Comparison of ENCODE assay signal across 15 cellular contexts in genomic region chr10:6221971-6222751, GRCh38. TPM values are rescaled to one million over a fixed set of nuclear protein-coding genes. Genes with fewer than 3 reads are reported as not detected.
DNase-seq lines count a peak whose midpoint lies in the region; ATAC-seq and TF ChIP-seq lines count a peak whose summit lies in the region.
"Had no signal": no experiment of that assay in that cellular context is flagged by ENCODE, and none has a peak within 500 bp of the region (broad histone marks: within the 10 kb centered on the region; RNA-seq: fewer than 3 reads in every experiment).

No MANE protein-coding gene starts in this region.

- no peak overlapping the region for H3K4me2 ChIP-seq in smooth muscle cell
- H3K4me2 ChIP-seq in GM23338, result no peak overlapping the region
- H3K4me2 ChIP-seq: neural progenitor cell had no signal

- no peaks in the 10 kb centered on the region; the same call in 2 of the 3 replicates for H3K9me3 Mint-ChIP-seq in GM23338
- H3K9me3 Mint-ChIP-seq: activated naive CD4-positive, alpha-beta T cell treated with anti-CD3 and anti-CD28 coated beads, Interleukin-2, amount 50 U/mL, for 24 hours; neural progenitor cell had no signal

- TF ChIP-seq CTCF in smooth muscle cell (IDR thresholded peaks at IDR 0.05; ENCODE audit: borderline replicate concordance, insufficient read depth, poor library complexity, severe bottlenecking) (no peak), GM23338 (conservative IDR thresholded peaks at IDR 0.05; ENCODE audit: low read depth in 2 of 2) (no peak)

- H3K27me3 Mint-ChIP-seq in GM23338 (ENCODE audit: insufficient read depth, low read depth, poor library complexity), result peaks cover 10% of the 10 kb centered on the region
- H3K27me3 Mint-ChIP-seq: activated naive CD4-positive, alpha-beta T cell treated with anti-CD3 and anti-CD28 coated beads, Interleukin-2, amount 50 U/mL, for 24 hours had no signal

- H3K9ac ChIP-seq in smooth muscle cell (ENCODE audit: low read depth), result no peak overlapping the region
- H3K9ac ChIP-seq: neural progenitor cell had no signal

- H3K27ac Mint-ChIP-seq in GM23338, result no peak overlapping the region
- H3K27ac Mint-ChIP-seq: activated naive CD4-positive, alpha-beta T cell treated with anti-CD3 and anti-CD28 coated beads, Interleukin-2, amount 50 U/mL, for 24 hours; neural progenitor cell had no signal

- H3K9me2 ChIP-seq in GM23338 (ENCODE audit: insufficient read depth), result no peaks in the 10 kb centered on the region

- H3K4me1 ChIP-seq in smooth muscle cell (ENCODE audit: low read depth), result peaks cover 14% of the 10 kb centered on the region
- no peaks in the 10 kb centered on the region for H3K4me1 ChIP-seq in GM23338 (ENCODE audit: insufficient read depth)
- H3K4me1 ChIP-seq: spleen, tibial nerve had no signal

- no peaks in the 10 kb centered on the region for H3K4me1 Mint-ChIP-seq in GM23338
- H3K4me1 Mint-ChIP-seq: activated naive CD4-positive, alpha-beta T cell treated with anti-CD3 and anti-CD28 coated beads, Interleukin-2, amount 50 U/mL, for 24 hours had no signal

- WGBS in smooth muscle cell (ENCODE audit: low lambda C conversion rate), result 66% methylated on average over 21 of the region's 21 CpGs

- no peak overlapping the region for H2AFZ ChIP-seq in smooth muscle cell (ENCODE audit: low read depth)
- no peak overlapping the region for H2AFZ ChIP-seq in GM23338
- H2AFZ ChIP-seq: neural progenitor cell had no signal

- ATAC-seq in esophagus mucosa (peak; percentile 39), GM23338 (no peak)
- ATAC-seq: foreskin keratinocyte had no signal

- no peaks in the 10 kb centered on the region for H3K9me3 ChIP-seq in smooth muscle cell (replicated peaks; ENCODE audit: low read depth)
- H3K9me3 ChIP-seq: spleen, tibial nerve had no signal

- H3F3A ChIP-seq in smooth muscle cell (ENCODE audit: low read depth), result peaks cover 45% of the 10 kb centered on the region
- no peaks in the 10 kb centered on the region for H3F3A ChIP-seq in GM23338 (replicated peaks; ENCODE audit: low read depth)

- H3K4me3 Mint-ChIP-seq in GM23338, result no peak overlapping the region
- H3K4me3 Mint-ChIP-seq: activated naive CD4-positive, alpha-beta T cell treated with anti-CD3 and anti-CD28 coated beads, Interleukin-2, amount 50 U/mL, for 24 hours; neural progenitor cell had no signal

- H3K36me3 Mint-ChIP-seq in GM23338 (ENCODE audit: low read depth), result peaks cover 77% of the 10 kb centered on the region

- peak; percentile 64 for DNase-seq in EL
- DNase-seq in smooth muscle cell (lab: John Stamatoyannopoulos, UW; ENCODE audit: unreplicated experiment), result no peak
- no peak for DNase-seq in activated effector memory CD4-positive, alpha-beta T cell treated with anti-CD3 and anti-CD28 coated beads, Interleukin-2, amount 50 U/mL, for 16 hours
- DNase-seq in GM23338 (ENCODE audit: low spot score), result no peak
- no peak for DNase-seq in HCEC 1CT
- DNase-seq: DND-41, NCI-H345, spleen, T-helper 9 cell had no signal

- H3K36me3 ChIP-seq in smooth muscle cell (ENCODE audit: low read depth) (peaks cover 9% of the 10 kb centered on the region), GM23338 (ENCODE audit: insufficient read depth) (peaks cover 28% of the 10 kb centered on the region; the same call in 1 of the 2 replicates)

- H3K27me3 ChIP-seq in smooth muscle cell (ENCODE audit: low read depth) (no peaks in the 10 kb centered on the region), GM23338 (ENCODE audit: insufficient read depth) (no peaks in the 10 kb centered on the region)
- H3K27me3 ChIP-seq: foreskin keratinocyte, neural progenitor cell, spleen, tibial nerve had no signal

- peaks cover 100% of the 10 kb centered on the region for H4K20me1 ChIP-seq in smooth muscle cell (ENCODE audit: low read depth)
- peaks cover 3% of the 10 kb centered on the region; the same call in 1 of the 2 replicates for H4K20me1 ChIP-seq in GM23338 (replicated peaks; ENCODE audit: insufficient read depth)

- H3K27ac ChIP-seq in smooth muscle cell (ENCODE audit: low read depth) (peak overlapping the region; percentile 44), GM23338 (ENCODE audit: low read depth) (no peak overlapping the region)
- H3K27ac ChIP-seq: foreskin keratinocyte, neural progenitor cell, tibial nerve had no signal

- H3K79me2 ChIP-seq in smooth muscle cell (ENCODE audit: low read depth) (no peaks in the 10 kb centered on the region), GM23338 (replicated peaks; ENCODE audit: insufficient read depth) (no peaks in the 10 kb centered on the region)

- no peak overlapping the region for H3K4me3 ChIP-seq in smooth muscle cell
- no peak overlapping the region for H3K4me3 ChIP-seq in GM23338
- H3K4me3 ChIP-seq: neural progenitor cell, spleen, tibial nerve had no signal

TF ChIP-seq in PFSK-1, 5 proteins besides CTCF, POLR2A, EP300 and RAD21:
- no peak for TF ChIP-seq POLR2AphosphoS5 (IDR thresholded peaks at IDR 0.05; ENCODE audit: low read depth, low read length)
- peak; percentile 9 for TF ChIP-seq FOXP2 (optimal IDR thresholded peaks at IDR 0.05; ENCODE audit: borderline replicate concordance, extremely low read depth, extremely low read length, insufficient read depth)

TF ChIP-seq in GM23338, 12 proteins besides CTCF, POLR2A, EP300 and RAD21 (continues in another document):
- TF ChIP-seq EZH2phosphoT487 (IDR thresholded peaks at IDR 0.05; ENCODE audit: unreplicated experiment) (no peak), STAT1 (IDR thresholded peaks at IDR 0.05; ENCODE audit: unreplicated experiment) (no peak), CREB1 (CRISPR knock-in tag; IDR thresholded peaks at IDR 0.05; ENCODE audit: low read depth) (no peak), ZNF114 (CRISPR knock-in tag; IDR thresholded peaks at IDR 0.05) (no peak), JUNB (IDR thresholded peaks at IDR 0.05; ENCODE audit: unreplicated experiment) (no peak), NANOG (IDR thresholded peaks at IDR 0.05; ENCODE audit: borderline replicate concordance) (no peak), ZNF331 (CRISPR knock-in tag; IDR thresholded peaks at IDR 0.05; ENCODE audit: low read depth) (no peak), ZNF462 (CRISPR knock-in tag; IDR thresholded peaks at IDR 0.05) (no peak), EZH2 (IDR thresholded peaks at IDR 0.05; ENCODE audit: low read depth, unreplicated experiment) (no peak)

RNA-seq across cellular contexts. Expression of gene PFKFB3, which starts 19.4 kb away (rescaled TPM):
- 28.1 TPM for polyA plus RNA-seq in PFSK-1 (2012; ENCODE audit: insufficient read length, low read depth)
- total RNA-seq in esophagus mucosa (48.2 TPM), smooth muscle cell (45.7 and 61.3 TPM in 2 replicates)
- polyA plus RNA-seq in smooth muscle cell (68.3 and 73.4 TPM in 2 replicates), GM23338 (2016; fragmentation: Nextera tagmentation; extraction: Ambion mirVana) (9.5 and 11.4 TPM in 2 replicates)
- total RNA-seq in GM23338 (2014; rRNA removed; shearing (Covaris generic)), result 16.4 and 26.8 TPM in 2 replicates
